In the genomic region with DNA sequence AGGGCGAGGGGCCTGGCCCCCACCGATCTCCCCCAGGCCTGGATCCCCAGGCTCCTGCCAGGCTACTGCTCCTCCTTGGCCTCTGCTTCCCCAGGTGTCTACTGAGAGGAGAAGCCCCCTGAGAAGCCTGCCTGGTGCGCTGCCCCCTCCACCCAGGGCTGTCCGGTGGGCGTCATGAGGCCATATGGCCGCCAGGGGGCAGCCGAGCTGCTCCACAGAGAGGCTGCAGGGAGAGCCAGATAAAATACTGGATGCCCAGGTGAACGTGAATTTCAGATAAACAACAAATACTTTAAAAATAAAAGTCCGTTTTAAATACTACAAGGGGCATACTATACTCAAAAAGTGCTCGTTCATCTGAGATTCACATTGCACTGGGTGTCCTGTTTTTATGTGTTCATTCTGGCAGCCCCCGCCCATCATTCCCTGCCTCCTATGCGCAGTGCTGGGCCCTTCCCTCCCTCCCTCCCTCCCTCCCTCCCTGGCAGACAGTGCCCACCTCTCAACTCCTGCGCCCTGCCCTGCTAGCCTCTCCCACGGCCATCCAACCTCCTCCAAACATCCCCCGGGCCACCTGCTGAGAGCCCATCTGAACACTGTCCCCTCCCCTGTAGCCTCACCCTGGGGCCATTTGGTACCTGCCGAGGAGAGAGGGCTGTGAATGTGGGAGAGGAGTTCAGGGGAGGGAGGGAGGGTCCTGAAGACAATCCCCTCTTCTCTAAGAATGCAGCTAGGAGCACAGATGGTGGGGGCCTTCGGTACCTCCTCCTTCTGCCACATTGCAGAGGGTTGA, we compare ENCODE assay signal across 8 cellular contexts. TPM values are rescaled to one million over a fixed set of nuclear protein-coding genes. Genes with fewer than 3 reads are reported as not detected.
A peak's percentile ranks its signal among the peaks of the same experiment; 100 is the strongest.
DNase-seq lines count a peak whose midpoint lies in the region; ATAC-seq and TF ChIP-seq lines count a peak whose summit lies in the region.

No MANE protein-coding gene starts in this region.

- no peaks in the 10 kb centered on the region for H3K9me3 ChIP-seq in naive thymus-derived CD4-positive, alpha-beta T cell (ENCODE audit: control insufficient read depth in 2 of 3, low read length in 3 of 3)

- H3K27me3 ChIP-seq in naive thymus-derived CD4-positive, alpha-beta T cell (ENCODE audit: control insufficient read depth in 2 of 2, insufficient read depth in 2 of 2, low read length in 2 of 2): no peaks in the 10 kb centered on the region

- peaks cover 4 to 72% (median 17%) of the 10 kb centered on the region in 3 experiments for H3K36me3 ChIP-seq in naive thymus-derived CD4-positive, alpha-beta T cell (ENCODE audit: control insufficient read depth in 2 of 3, insufficient read depth in 3 of 3, low read length in 3 of 3)

- peak overlapping the region; percentile 50 for H3K27ac ChIP-seq in naive thymus-derived CD4-positive, alpha-beta T cell (ENCODE audit: low read depth, low read length)

- DNase-seq in AG10803 (ENCODE audit: low read depth): peak; percentile 48
- DNase-seq in NCI-H82 treated with DMSO at 0.1 percent for 48 hours (lab: John Stamatoyannopoulos, UW; ENCODE audit: unreplicated experiment): peak; percentile 51
- DNase-seq in activated T-cell treated with anti-CD3 and anti-CD28 coated beads for 48 hours (ENCODE audit: low read depth): peak; percentile 71
- peak; percentile 43 for DNase-seq in epithelial cell of esophagus (ENCODE audit: low read depth)
- peak; percentile 35 to 74 (median 61) for DNase-seq in naive thymus-derived CD4-positive, alpha-beta T cell

- TF ChIP-seq CTCF in AG10803 (conservative IDR thresholded peaks at IDR 0.05; ENCODE audit: low read length): peak; percentile 83
- peak; percentile 90 for TF ChIP-seq CTCF in epithelial cell of esophagus (IDR thresholded peaks at IDR 0.05; ENCODE audit: insufficient read depth, low read depth, low read length, missing control alignments)

- peaks cover 30 to 51% of the 10 kb centered on the region in 2 donors for H3K4me1 ChIP-seq in naive thymus-derived CD4-positive, alpha-beta T cell (ENCODE audit: control insufficient read depth in 2 of 2, insufficient read depth in 2 of 2, low read length in 2 of 2)

- peaks cover 33 to 59% (median 44%) of the 10 kb centered on the region in 7 donors for H3K4me1 Mint-ChIP-seq in naive thymus-derived CD4-positive, alpha-beta T cell
- peaks cover 49% of the 10 kb centered on the region for H3K4me1 Mint-ChIP-seq in stimulated activated naive CD8-positive, alpha-beta T cell treated with anti-CD3 and anti-CD28 coated beads, Interleukin-15, Interleukin-2, amounts not matched to agents 100 ng/mL and 50 ng/mL, for 24 hours (ENCODE audit: low read depth)

- ATAC-seq in GM21515 (IDR thresholded peaks at IDR 0.05; ENCODE audit: unreplicated experiment) (peak; percentile 68), HG03097 (IDR thresholded peaks at IDR 0.05; ENCODE audit: low FRiP score, unreplicated experiment) (no peak)
- ATAC-seq in naive thymus-derived CD4-positive, alpha-beta T cell: peak; percentile 64

- H3K36me3 Mint-ChIP-seq in naive thymus-derived CD4-positive, alpha-beta T cell: peaks cover 0 to 41% (median 5%) of the 10 kb centered on the region in 5 donors
- peaks cover 34% of the 10 kb centered on the region for H3K36me3 Mint-ChIP-seq in stimulated activated naive CD8-positive, alpha-beta T cell treated with anti-CD3 and anti-CD28 coated beads, Interleukin-15, Interleukin-2, amounts not matched to agents 100 ng/mL and 50 ng/mL, for 24 hours (ENCODE audit: low read depth)

- intact Hi-C loops in naive thymus-derived CD4-positive, alpha-beta T cell (cut with micrococcal nuclease): loop anchor here (1.0 to 5.0 kb wide), 4 partner anchors 37 to 122 kb away; partner anchors contain the start of gene RCN2 (in 1 of the 2)

- peak overlapping the region in 2 of 10 donors; percentile 19 to 21 for H3K4me3 Mint-ChIP-seq in naive thymus-derived CD4-positive, alpha-beta T cell
- H3K4me3 Mint-ChIP-seq in stimulated activated naive CD8-positive, alpha-beta T cell treated with anti-CD3 and anti-CD28 coated beads, Interleukin-15, Interleukin-2, amounts not matched to agents 100 ng/mL and 50 ng/mL, for 24 hours: no peak overlapping the region

- H3K27me3 Mint-ChIP-seq in naive thymus-derived CD4-positive, alpha-beta T cell: no peaks in the 10 kb centered on the region
- no peaks in the 10 kb centered on the region for H3K27me3 Mint-ChIP-seq in stimulated activated naive CD8-positive, alpha-beta T cell treated with anti-CD3 and anti-CD28 coated beads, Interleukin-15, Interleukin-2, amounts not matched to agents 100 ng/mL and 50 ng/mL, for 24 hours

- CTCF ChIA-PET in naive thymus-derived CD4-positive, alpha-beta T cell (lab: Charles Lee): interaction anchor here (0.8 to 2.5 kb wide), 10 partner anchors 11 to 90 kb away, joined by 3 to 7 read pairs (median 4); no protein-coding TSS in a partner anchor

- POLR2A ChIA-PET in naive thymus-derived CD4-positive, alpha-beta T cell (lab: Charles Lee): interaction anchor here (1.1 to 5.0 kb wide), 3 partner anchors 11 to 89 kb away, joined by 4 to 81 read pairs (median 5); partner anchors contain the start of gene PSTPIP1

- no peaks in the 10 kb centered on the region for H3K9me3 Mint-ChIP-seq in naive thymus-derived CD4-positive, alpha-beta T cell
- H3K9me3 Mint-ChIP-seq in stimulated activated naive CD8-positive, alpha-beta T cell treated with anti-CD3 and anti-CD28 coated beads, Interleukin-15, Interleukin-2, amounts not matched to agents 100 ng/mL and 50 ng/mL, for 24 hours: no peaks in the 10 kb centered on the region

- H3K27ac Mint-ChIP-seq in naive thymus-derived CD4-positive, alpha-beta T cell: peak overlapping the region in 8 of 9 donors; percentile 36 to 99 (median 86)
- peak overlapping the region; percentile 98 for H3K27ac Mint-ChIP-seq in stimulated activated naive CD8-positive, alpha-beta T cell treated with anti-CD3 and anti-CD28 coated beads, Interleukin-15, Interleukin-2, amounts not matched to agents 100 ng/mL and 50 ng/mL, for 24 hours

- H3K4me3 ChIP-seq in AG10803 (ENCODE audit: low read length) (no peak overlapping the region), epithelial cell of esophagus (ENCODE audit: low read length) (no peak overlapping the region)
- no peak overlapping the region for H3K4me3 ChIP-seq in naive thymus-derived CD4-positive, alpha-beta T cell (ENCODE audit: low read length)

RNA-seq across cellular contexts. Expression of gene PSTPIP1, which starts 29.5 kb away (rescaled TPM):
- 100 to 1,000 TPM; 101 to 182 (median 146) TPM for total RNA-seq in naive thymus-derived CD4-positive, alpha-beta T cell
- 10 to 100 TPM; 29.1 to 38.2 TPM for polyA plus RNA-seq in naive thymus-derived CD4-positive, alpha-beta T cell

RNA-seq across cellular contexts. Expression of gene TSPAN3, which starts 46.4 kb away (rescaled TPM):
- 10 to 100 TPM; 17.5 to 24.4 (median 21.7) TPM for total RNA-seq in naive thymus-derived CD4-positive, alpha-beta T cell
- 100 to 1,000 TPM in 1 of 2 donors, 10 to 100 TPM in 1; 74.7 to 101 TPM for polyA plus RNA-seq in naive thymus-derived CD4-positive, alpha-beta T cell
